In genomic region chr9:33142531-33142930, GRCh38 we compare ENCODE assay signal across 10 cellular contexts. TPM values are rescaled to one million over a fixed set of nuclear protein-coding genes. Genes with fewer than 3 reads are reported as not detected.
DNase-seq lines count a peak whose midpoint lies in the region; ATAC-seq, FAIRE-seq and TF ChIP-seq lines count a peak whose summit lies in the region.
"Had no signal": no experiment of that assay in that cellular context is flagged by ENCODE, and none has a peak within 500 bp of the region (broad histone marks: within the 10 kb centered on the region; RNA-seq: fewer than 3 reads in every experiment).

No MANE protein-coding gene starts in this region.

- H3K4me2 ChIP-seq in PC-9: no peak overlapping the region

- POLR2A ChIA-PET in PC-9 (lab: Charles Lee; ENCODE audit: unreplicated experiment): no interaction called here

- no peak overlapping the region for H2AFZ ChIP-seq in PC-9

- H3K4me1 ChIP-seq in Peyer's patch (peaks cover 3 to 62% (median 46%) of the 10 kb centered on the region in 4 donors), mucosa of descending colon (ENCODE audit: low read depth) (peaks cover 42% of the 10 kb centered on the region), PC-9 (replicated peaks; ENCODE audit: insufficient read depth) (peaks cover 8% of the 10 kb centered on the region; the same call in 1 of the 2 replicates), stomach (peaks cover 67 to 100% (median 92%) of the 10 kb centered on the region in 4 donors)

- peak overlapping the region in 2 of 4 donors; percentile 24 to 62 for H3K27ac ChIP-seq in Peyer's patch
- no peak overlapping the region for H3K27ac ChIP-seq in PC-9
- no peak overlapping the region for H3K27ac ChIP-seq in stomach
- H3K27ac ChIP-seq: SK-N-MC had no signal

- DNase-seq in GM12892 (ENCODE audit: insufficient read length) (no peak), Peyer's patch (peak in 2 of 3 donors; percentile 65 to 68), mucosa of descending colon (no peak), PC-9 (no peak), stomach (no peak), globus pallidus (ENCODE audit: low spot score) (no peak)
- DNase-seq: NCI-H2081 treated with DMSO at 0.1 percent for 48 hours had no signal

- 80 to 86% (median 86%) methylated on average over 5 of the region's 5 CpGs for WGBS in stomach, 5 donors

- intact Hi-C loops in mucosa of descending colon (cut with DNase I, micrococcal nuclease): no loop called here
- intact Hi-C loops in PC-9 (cut with micrococcal nuclease; ENCODE audit: unreplicated experiment): no loop called here
- intact Hi-C loops in stomach (cut with DNase I; ENCODE audit: low total_unique reads): no loop called here

- TF ChIP-seq CTCF in Peyer's patch (IDR thresholded peaks at IDR 0.05) (no peak), mucosa of descending colon (IDR thresholded peaks at IDR 0.05) (no peak), PC-9 (conservative IDR thresholded peaks at IDR 0.05) (no peak), stomach (IDR thresholded peaks at IDR 0.05) (no peak)

- CTCF ChIA-PET in PC-9 (lab: Charles Lee): no interaction called here

- TF ChIP-seq EP300 in stomach (IDR thresholded peaks at IDR 0.05): no peak

- H3K36me3 ChIP-seq in Peyer's patch (no peaks in the 10 kb centered on the region), mucosa of descending colon (ENCODE audit: low read depth) (no peaks in the 10 kb centered on the region), PC-9 (ENCODE audit: low read depth) (no peaks in the 10 kb centered on the region), stomach (peaks cover 0 to 7% (median 0%) of the 10 kb centered on the region in 4 donors)

- no peaks in the 10 kb centered on the region for H3K9me2 ChIP-seq in PC-9 (ENCODE audit: insufficient read depth)

- BruUV-seq in PC-9 (replicated peaks; lab: Mats Ljungman, UMichigan): no TSS peak

- no peaks in the 10 kb centered on the region for H3F3A ChIP-seq in PC-9 (ENCODE audit: insufficient read depth, low read depth)

- peak; percentile 67 for FAIRE-seq in GM12892 (lab: Jason Lieb, UNC)

- H3K4me3 ChIP-seq in Peyer's patch (no peak overlapping the region), mucosa of descending colon (no peak overlapping the region), PC-9 (no peak overlapping the region), stomach (no peak overlapping the region)
- H3K4me3 ChIP-seq: SK-N-MC had no signal

- H3K79me2 ChIP-seq in PC-9 (ENCODE audit: low read depth): peaks cover 94% of the 10 kb centered on the region

- H3K27me3 ChIP-seq in Peyer's patch: no peaks in the 10 kb centered on the region
- H3K27me3 ChIP-seq in PC-9 (ENCODE audit: insufficient read depth, low read depth): no peaks in the 10 kb centered on the region
- no peaks in the 10 kb centered on the region for H3K27me3 ChIP-seq in stomach

- peak; percentile 30 for ATAC-seq in GM21381 (IDR thresholded peaks at IDR 0.05; ENCODE audit: unreplicated experiment)
- peak; percentile 13 for ATAC-seq in mucosa of descending colon
- ATAC-seq in HG02970 (IDR thresholded peaks at IDR 0.05; ENCODE audit: low FRiP score, unreplicated experiment): no peak

- TF ChIP-seq POLR2A in GM12892 (IDR thresholded peaks at IDR 0.05; ENCODE audit: low read depth, low read length) (no peak), Peyer's patch (IDR thresholded peaks at IDR 0.05) (no peak), stomach (IDR thresholded peaks at IDR 0.05) (no peak)

- H4K20me1 ChIP-seq in PC-9 (ENCODE audit: insufficient read depth): no peaks in the 10 kb centered on the region

- no peaks in the 10 kb centered on the region for H3K9me3 ChIP-seq in Peyer's patch
- no peaks in the 10 kb centered on the region for H3K9me3 ChIP-seq in mucosa of descending colon
- no peaks in the 10 kb centered on the region for H3K9me3 ChIP-seq in PC-9 (ENCODE audit: insufficient read depth, low read depth)
- no peaks in the 10 kb centered on the region for H3K9me3 ChIP-seq in stomach

RNA-seq across cellular contexts. Expression of gene B4GALT1, which starts 24.6 kb away (rescaled TPM):
- 33.9 TPM for polyA plus RNA-seq in GM12892 (2012; ENCODE audit: missing spikeins)
- total RNA-seq in Peyer's patch (10 to 100 TPM; 26.4 to 65.3 (median 44.1) TPM), mucosa of descending colon (100 to 1,000 TPM in 2 of 3 donors, 10 to 100 TPM in 1; 66.0 to 203 (median 103) TPM), PC-9 (2021) (75.6 and 87.2 TPM in 2 replicates), stomach (100 to 1,000 TPM in 1 of 5 donors, 10 to 100 TPM in 3, 1 to 10 TPM in 1; 6.4 to 125 (median 25.0) TPM)
- 10 to 100 TPM; 23.4 to 31.4 (median 24.8) TPM for polyA plus RNA-seq in stomach

Comparison
In these comparisons a context has a peak if more than half of its experiments do, and no peak if none do; other contexts are left out.
1. DNase-seq: peak in Peyer's patch (2 of 3); none in GM12892 (single experiment), mucosa of descending colon (0 of 3), PC-9 (0 of 2), stomach (single experiment) and globus pallidus (single experiment).